Comparison of ENCODE assay signal across 19 cellular contexts in the genomic region with DNA sequence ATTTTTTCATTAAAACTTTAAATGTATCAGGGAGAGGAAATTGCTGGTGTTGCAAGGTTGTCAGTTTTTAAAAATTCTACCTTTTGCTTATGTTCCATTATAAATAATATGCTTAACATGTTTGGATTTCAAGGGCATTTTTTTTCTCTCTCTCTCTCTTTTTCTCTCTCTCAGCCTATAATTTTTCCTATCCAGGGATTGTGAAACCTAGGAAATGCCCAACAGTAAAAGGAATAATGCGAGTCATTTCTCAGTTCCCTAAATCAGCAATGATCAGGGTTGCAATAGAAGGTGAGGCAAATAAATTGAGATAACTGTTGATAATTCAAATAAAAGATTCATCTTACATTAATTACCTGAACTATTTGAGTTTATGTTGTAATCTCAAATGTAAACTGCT. TPM values are rescaled to one million over a fixed set of nuclear protein-coding genes. Genes with fewer than 3 reads are reported as not detected.
DNase-seq lines count a peak whose midpoint lies in the region; ATAC-seq, FAIRE-seq and TF ChIP-seq lines count a peak whose summit lies in the region.
"Had no signal": no experiment of that assay in that cellular context is flagged by ENCODE, and none has a peak within 500 bp of the region (broad histone marks: within the 10 kb centered on the region; RNA-seq: fewer than 3 reads in every experiment).

No MANE protein-coding gene starts in this region.

- no peak for FAIRE-seq in GM12891 (lab: Jason Lieb, UNC)

- no peak overlapping the region for H3K4me3 ChIP-seq in fibroblast of mammary gland (ENCODE audit: control insufficient read depth, low read depth, low read length)
- H3K4me3 ChIP-seq: HAP-1, Peyer's patch had no signal

- ATAC-seq in HG02763 (IDR thresholded peaks at IDR 0.05; ENCODE audit: unreplicated experiment), result no peak
- ATAC-seq: Right ventricle myocardium inferior had no signal

- no peak for TF ChIP-seq POLR2A in GM12891 (IDR thresholded peaks at IDR 0.05; ENCODE audit: low read depth, low read length)

- DNase-seq in GM12891 (ENCODE audit: insufficient read length, low spot score) (no peak), NCI-H69 (lab: John Stamatoyannopoulos, UW) (peak; percentile 31), fibroblast of mammary gland (ENCODE audit: low read depth) (peak; percentile 12), renal cortical epithelial cell (ENCODE audit: low read depth) (peak; percentile 60), GM20000 (ENCODE audit: low spot score) (no peak), NCI-H1694 (lab: John Stamatoyannopoulos, UW) (no peak)
- DNase-seq: ACHN; DMS79 treated with DMSO at 0.1 percent for 48 hours; KG1; NCI-H1092; NCI-H146; NCI-H2081; NCI-H748 treated with DMSO at 0.1 percent for 48 hours; NK-92 treated with Interleukin-12 subunit alpha and Interleukin-12 subunit beta, amount 100 ng/mL, for 24 hours; Peyer's patch; SW 1271 had no signal

- TF ChIP-seq CTCF in fibroblast of mammary gland (conservative IDR thresholded peaks at IDR 0.05; ENCODE audit: control insufficient read depth, insufficient read depth, low read depth, low read length) (no peak), GM20000 (IDR thresholded peaks at IDR 0.05; ENCODE audit: extremely low read depth, missing control alignments) (no peak)

TF ChIP-seq in GM12891, 5 proteins besides CTCF, POLR2A, EP300 and RAD21:
- TF ChIP-seq POU2F2 (IDR thresholded peaks at IDR 0.05; ENCODE audit: low read depth, low read length) (no peak), POLR2AphosphoS5 (IDR thresholded peaks at IDR 0.05; ENCODE audit: low read depth, low read length) (no peak), SPI1 (IDR thresholded peaks at IDR 0.05; ENCODE audit: low read depth, low read length) (peak; percentile 80), TAF1 (IDR thresholded peaks at IDR 0.05; ENCODE audit: low read depth, low read length) (no peak)

RNA-seq across cellular contexts. Expression of gene IFNGR1, which starts 53.2 kb away (rescaled TPM):
- polyA plus RNA-seq in GM12891 (2012; ENCODE audit: low read depth, missing spikeins), result 114 TPM
- 124 and 143 TPM in 2 replicates for total RNA-seq in renal cortical epithelial cell

Comparison
In these comparisons a context has a peak if more than half of its experiments do, and no peak if none do; other contexts are left out.
1. DNase-seq: peak in NCI-H69 (single experiment), fibroblast of mammary gland (single experiment) and renal cortical epithelial cell (single experiment); none in GM12891 (single experiment), GM20000 (single experiment) and NCI-H1694 (single experiment).